ENCODE assay signal across 14 cellular contexts in genomic region chr16:4640572-4641305, GRCh38. TPM values are rescaled to one million over a fixed set of nuclear protein-coding genes. Genes with fewer than 3 reads are reported as not detected.
DNase-seq lines count a peak whose midpoint lies in the region; ATAC-seq and TF ChIP-seq lines count a peak whose summit lies in the region.
"Had no signal": no experiment of that assay in that cellular context is flagged by ENCODE, and none has a peak within 500 bp of the region (broad histone marks: within the 10 kb centered on the region; RNA-seq: fewer than 3 reads in every experiment).

No MANE protein-coding gene starts in this region.

- intact Hi-C loops in dorsolateral prefrontal cortex (cut with DNase I): no loop called here

- H3K27ac ChIP-seq in dorsolateral prefrontal cortex: peak overlapping the region in 52 of 59 donors; percentile 4 to 74 (median 50)
- H3K27ac ChIP-seq: prostate gland had no signal

- peaks cover 16% of the 10 kb centered on the region for H3K36me3 Mint-ChIP-seq in nephron progenitor cell (ENCODE audit: low read depth)

- peak overlapping the region; percentile 82 for H3K27ac Mint-ChIP-seq in nephron progenitor cell
- H3K27ac Mint-ChIP-seq: activated CD8-positive, alpha-beta memory T cell treated with anti-CD3 and anti-CD28 coated beads, Interleukin-2, amount 10 ng/mL, durations not matched to agents 7 days and 5 days had no signal

- ATAC-seq in GM21515 (IDR thresholded peaks at IDR 0.05; ENCODE audit: unreplicated experiment): no peak
- ATAC-seq: activated CD8-positive, alpha-beta memory T cell treated with anti-CD3 and anti-CD28 coated beads, Interleukin-2, amount 10 ng/mL, durations not matched to agents 7 days and 5 days had no signal

- peak; percentile 33 for DNase-seq in AG10803 (ENCODE audit: low read depth)
- DNase-seq in EH (ENCODE audit: low read depth): peak; percentile 10
- DNase-seq in dorsolateral prefrontal cortex: no peak
- no peak for DNase-seq in nephron progenitor cell
- DNase-seq in AG08396 (ENCODE audit: low spot score): no peak
- DNase-seq in G401 (ENCODE audit: low spot score): no peak
- DNase-seq in GM19240 (ENCODE audit: insufficient read length, low spot score): no peak
- DNase-seq: activated CD8-positive, alpha-beta memory T cell treated with anti-CD3 and anti-CD28 coated beads, Interleukin-2, amount 10 ng/mL, durations not matched to agents 7 days and 5 days; amniotic stem cell; cortex of kidney; HCEC 1CT; NCI-H187 treated with DMSO at 0.1 percent for 48 hours had no signal

- no peak overlapping the region for H3K4me3 Mint-ChIP-seq in nephron progenitor cell
- H3K4me3 Mint-ChIP-seq: activated CD8-positive, alpha-beta memory T cell treated with anti-CD3 and anti-CD28 coated beads, Interleukin-2, amount 10 ng/mL, durations not matched to agents 7 days and 5 days had no signal

- H3K4me3 ChIP-seq in AG10803 (ENCODE audit: low read length): no peak overlapping the region
- no peak overlapping the region for H3K4me3 ChIP-seq in dorsolateral prefrontal cortex
- H3K4me3 ChIP-seq: prostate gland had no signal

- peaks cover 19% of the 10 kb centered on the region for H3K4me1 Mint-ChIP-seq in nephron progenitor cell

- H3K27me3 Mint-ChIP-seq in nephron progenitor cell (ENCODE audit: low read depth, poor library complexity): no peaks in the 10 kb centered on the region
- H3K27me3 Mint-ChIP-seq: activated CD8-positive, alpha-beta memory T cell treated with anti-CD3 and anti-CD28 coated beads, Interleukin-2, amount 10 ng/mL, durations not matched to agents 7 days and 5 days had no signal

- peaks cover 4% of the 10 kb centered on the region for H3K9me3 Mint-ChIP-seq in nephron progenitor cell

- in situ Hi-C loops in G401 (cut with HindIII; ENCODE audit: low sequenced_read_pairs): no loop called here

- H3K27me3 ChIP-seq in dorsolateral prefrontal cortex: no peaks in the 10 kb centered on the region

- TF ChIP-seq CTCF in AG10803 (conservative IDR thresholded peaks at IDR 0.05; ENCODE audit: low read length) (no peak), dorsolateral prefrontal cortex (IDR thresholded peaks at IDR 0.05 in 54 of 56, conservative IDR thresholded peaks at IDR 0.05 in 2 of 56; ENCODE audit: low read depth in 1 of 56, partially characterized antibody in 56 of 56) (no peak), nephron progenitor cell (IDR thresholded peaks at IDR 0.05) (no peak)

RNA-seq across cellular contexts. Expression of gene MGRN1, which starts 16.1 kb away (rescaled TPM):
- 100 to 1,000 TPM in 117 of 120 experiments, 10 to 100 TPM in 3; 92.0 to 167 (median 124) TPM for total RNA-seq in dorsolateral prefrontal cortex
- 13.3 and 21.4 TPM in 2 replicates for total RNA-seq in G401 (2014; rRNA removed; shearing (Covaris generic))

RNA-seq across cellular contexts. Expression of gene UBALD1, which starts 26.1 kb away (rescaled TPM):
- 10 to 100 TPM; 31.3 to 75.7 (median 43.5) TPM for total RNA-seq in dorsolateral prefrontal cortex
- 12.4 and 15.6 TPM in 2 replicates for total RNA-seq in G401 (2014; rRNA removed; shearing (Covaris generic))

RNA-seq across cellular contexts. Expression of gene NUDT16L1, which starts 52.6 kb away (rescaled TPM):
- total RNA-seq in dorsolateral prefrontal cortex: 10 to 100 TPM; 29.9 to 65.8 (median 39.8) TPM
- 71.5 and 89.1 TPM in 2 replicates for total RNA-seq in G401 (2014; rRNA removed; shearing (Covaris generic))

Comparison
In these comparisons a context has a peak if more than half of its experiments do, and no peak if none do; other contexts are left out.
1. DNase-seq: peak in AG10803 (single experiment) and EH (single experiment); none in dorsolateral prefrontal cortex (0 of 10), nephron progenitor cell (single experiment), AG08396 (single experiment), G401 (single experiment) and GM19240 (single experiment).